ENCODE assay signal across 8 cellular contexts in the genomic region with DNA sequence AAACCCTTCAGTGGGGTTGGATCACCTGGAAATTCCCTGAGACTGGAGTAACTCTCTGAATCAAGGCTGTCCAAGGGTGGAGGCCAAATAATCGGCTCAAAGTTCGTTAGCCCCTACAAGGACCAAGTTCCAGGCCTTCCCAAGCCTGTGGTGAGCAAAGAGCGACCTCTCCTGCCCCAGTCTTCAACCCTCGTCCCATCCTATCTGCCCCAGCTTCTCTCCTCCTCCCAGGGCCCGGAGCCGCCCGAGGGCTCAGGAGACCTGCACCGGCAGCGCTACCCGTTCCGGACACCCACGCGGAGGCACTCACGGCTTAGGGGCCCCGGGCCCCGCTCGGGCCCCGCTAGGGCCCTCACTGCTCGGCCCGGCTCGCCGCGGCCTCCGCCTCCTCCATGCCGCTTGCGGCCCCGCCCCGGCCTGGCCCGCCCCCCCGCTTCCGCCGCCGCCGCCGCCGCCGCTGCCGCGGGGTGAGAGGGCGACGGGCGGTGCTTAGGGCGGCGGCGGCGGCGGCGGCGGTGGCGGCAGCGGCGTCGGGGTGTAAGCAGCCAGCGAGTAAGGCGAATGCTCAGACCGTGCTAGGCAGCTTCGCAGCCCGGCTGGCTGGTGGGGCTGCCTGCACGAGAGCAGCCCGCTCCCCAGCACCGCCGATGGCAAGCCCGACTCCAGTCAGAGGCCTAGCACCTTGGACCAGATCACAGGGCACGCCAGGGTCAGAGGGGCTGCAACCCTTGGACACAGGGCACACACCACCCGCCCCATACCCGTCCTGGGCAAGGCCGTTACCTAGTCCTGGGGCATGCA. TPM values are rescaled to one million over a fixed set of nuclear protein-coding genes. Genes with fewer than 3 reads are reported as not detected.
DNase-seq lines count a peak whose midpoint lies in the region; ATAC-seq and TF ChIP-seq lines count a peak whose summit lies in the region.

Gene POMGNT1, minus strand, starts transcription at position 409 of the 801 bp plus-strand sequence. CDS start 613 bp downstream, outside the sequence.

- H3K27me3 ChIP-seq in Peyer's patch = no peaks in the 10 kb centered on the region

- H3K4me1 Mint-ChIP-seq in activated T-helper 17 cell treated with anti-CD3 and anti-CD28 coated beads, Interleukin-2, amount 50 U/mL, for 72 hours = peaks cover 4% of the 10 kb centered on the region
- H3K4me1 Mint-ChIP-seq in nephron = peaks cover 27% of the 10 kb centered on the region
- H3K4me1 Mint-ChIP-seq in stimulated activated naive CD8-positive, alpha-beta T cell treated with anti-CD3 and anti-CD28 coated beads, Interleukin-15, Interleukin-2, amounts not matched to agents 100 ng/mL and 50 ng/mL, for 24 hours (ENCODE audit: low read depth) = peaks cover 25% of the 10 kb centered on the region

- H3K27me3 Mint-ChIP-seq in activated T-helper 17 cell treated with anti-CD3 and anti-CD28 coated beads, Interleukin-2, amount 50 U/mL, for 72 hours = peaks cover 3% of the 10 kb centered on the region
- H3K27me3 Mint-ChIP-seq in nephron (ENCODE audit: low read depth) = peaks cover 5% of the 10 kb centered on the region
- H3K27me3 Mint-ChIP-seq in stimulated activated naive CD8-positive, alpha-beta T cell treated with anti-CD3 and anti-CD28 coated beads, Interleukin-15, Interleukin-2, amounts not matched to agents 100 ng/mL and 50 ng/mL, for 24 hours = no peaks in the 10 kb centered on the region

- ATAC-seq in GM19372 (IDR thresholded peaks at IDR 0.05; ENCODE audit: low read depth, unreplicated experiment) (peak; percentile 82), HG03521 (IDR thresholded peaks at IDR 0.05; ENCODE audit: unreplicated experiment) (peak; percentile 90)
- ATAC-seq in activated T-helper 17 cell treated with anti-CD3 and anti-CD28 coated beads, Interleukin-2, amount 50 U/mL, for 72 hours (replicated peaks) = peak; percentile 96

- H3K27ac Mint-ChIP-seq in activated T-helper 17 cell treated with anti-CD3 and anti-CD28 coated beads, Interleukin-2, amount 50 U/mL, for 72 hours = peak within 1 kb of the TSS; percentile 82
- peak within 1 kb of the TSS; percentile 69 to 90 (median 82) for H3K27ac Mint-ChIP-seq in nephron
- peak within 1 kb of the TSS; percentile 85 for H3K27ac Mint-ChIP-seq in stimulated activated naive CD8-positive, alpha-beta T cell treated with anti-CD3 and anti-CD28 coated beads, Interleukin-15, Interleukin-2, amounts not matched to agents 100 ng/mL and 50 ng/mL, for 24 hours

- no peaks in the 10 kb centered on the region for H3K9me3 ChIP-seq in Peyer's patch

- H3K9me3 Mint-ChIP-seq in activated T-helper 17 cell treated with anti-CD3 and anti-CD28 coated beads, Interleukin-2, amount 50 U/mL, for 72 hours = no peaks in the 10 kb centered on the region
- H3K9me3 Mint-ChIP-seq in nephron = no peaks in the 10 kb centered on the region
- no peaks in the 10 kb centered on the region for H3K9me3 Mint-ChIP-seq in stimulated activated naive CD8-positive, alpha-beta T cell treated with anti-CD3 and anti-CD28 coated beads, Interleukin-15, Interleukin-2, amounts not matched to agents 100 ng/mL and 50 ng/mL, for 24 hours

- H3K4me1 ChIP-seq in Peyer's patch = peaks cover 6 to 17% (median 12%) of the 10 kb centered on the region in 4 donors

- peak within 1 kb of the TSS; percentile 67 to 92 (median 70) for H3K4me3 ChIP-seq in Peyer's patch
- H3K4me3 ChIP-seq in fibroblast of mammary gland (ENCODE audit: control insufficient read depth, low read depth, low read length) = peak within 1 kb of the TSS; percentile 86

- DNase-seq in COLO668 (lab: John Stamatoyannopoulos, UW; ENCODE audit: unreplicated experiment) (peak; percentile 92), Peyer's patch (peak; percentile 58 to 89 (median 83)), fibroblast of mammary gland (ENCODE audit: low read depth) (peak; percentile 41)

- TF ChIP-seq CTCF in Peyer's patch (IDR thresholded peaks at IDR 0.05) = peak in 2 of 6 experiments; percentile 18 to 45
- TF ChIP-seq CTCF in fibroblast of mammary gland (conservative IDR thresholded peaks at IDR 0.05; ENCODE audit: control insufficient read depth, insufficient read depth, low read depth, low read length) = no peak
- TF ChIP-seq CTCF in nephron (IDR thresholded peaks at IDR 0.05; ENCODE audit: unreplicated experiment in 3 of 3) = no peak

- peak within 1 kb of the TSS; percentile 69 to 93 (median 77) for H3K27ac ChIP-seq in Peyer's patch

- H3K36me3 ChIP-seq in Peyer's patch = peaks cover 0 to 24% (median 0%) of the 10 kb centered on the region in 3 donors

- TF ChIP-seq POLR2A in Peyer's patch (IDR thresholded peaks at IDR 0.05) = peak; percentile 61 to 66

- peaks cover 17% of the 10 kb centered on the region for H3K36me3 Mint-ChIP-seq in activated T-helper 17 cell treated with anti-CD3 and anti-CD28 coated beads, Interleukin-2, amount 50 U/mL, for 72 hours (ENCODE audit: low read depth)
- H3K36me3 Mint-ChIP-seq in nephron (ENCODE audit: low read depth) = peaks cover 14% of the 10 kb centered on the region
- H3K36me3 Mint-ChIP-seq in stimulated activated naive CD8-positive, alpha-beta T cell treated with anti-CD3 and anti-CD28 coated beads, Interleukin-15, Interleukin-2, amounts not matched to agents 100 ng/mL and 50 ng/mL, for 24 hours (ENCODE audit: low read depth) = peaks cover 10% of the 10 kb centered on the region

- peak within 1 kb of the TSS; percentile 76 for H3K4me3 Mint-ChIP-seq in activated T-helper 17 cell treated with anti-CD3 and anti-CD28 coated beads, Interleukin-2, amount 50 U/mL, for 72 hours
- peak within 1 kb of the TSS; percentile 84 to 90 (median 88) for H3K4me3 Mint-ChIP-seq in nephron
- peak within 1 kb of the TSS; percentile 88 for H3K4me3 Mint-ChIP-seq in stimulated activated naive CD8-positive, alpha-beta T cell treated with anti-CD3 and anti-CD28 coated beads, Interleukin-15, Interleukin-2, amounts not matched to agents 100 ng/mL and 50 ng/mL, for 24 hours

RNA-seq across cellular contexts. Expression of gene POMGNT1, which starts in this region (rescaled TPM):
- 10 to 100 TPM; 34.7 to 60.6 (median 46.3) TPM for total RNA-seq in Peyer's patch
- total RNA-seq in activated T-helper 17 cell treated with anti-CD3 and anti-CD28 coated beads, Interleukin-2, amount 50 U/mL, for 72 hours = 10 to 100 TPM; 36.0 to 40.6 TPM

Comparison
In these comparisons a context has a peak if more than half of its experiments do, and no peak if none do; other contexts are left out.
1. Peak in every context shown above with its lines: DNase-seq, ATAC-seq, H3K4me3 ChIP-seq and H3K27ac ChIP-seq.
2. DNase-seq: peak in every context shown above with its lines; median percentile 92 in COLO668; 83 in Peyer's patch; 41 in fibroblast of mammary gland.